1 cellular context compared by ENCODE assay signal in genomic region chr3:150603090-150603887, GRCh38.
TF ChIP-seq lines count a peak whose summit lies in the region.

Gene SELENOT (plus strand): TSS chr3:150603321. CDS start chr3:150603363, 42 bp downstream.

TF ChIP-seq in K562, 482 proteins besides CTCF, POLR2A, EP300 and RAD21 (continued from another document and continues in another):
- TF ChIP-seq, protein P1, sequence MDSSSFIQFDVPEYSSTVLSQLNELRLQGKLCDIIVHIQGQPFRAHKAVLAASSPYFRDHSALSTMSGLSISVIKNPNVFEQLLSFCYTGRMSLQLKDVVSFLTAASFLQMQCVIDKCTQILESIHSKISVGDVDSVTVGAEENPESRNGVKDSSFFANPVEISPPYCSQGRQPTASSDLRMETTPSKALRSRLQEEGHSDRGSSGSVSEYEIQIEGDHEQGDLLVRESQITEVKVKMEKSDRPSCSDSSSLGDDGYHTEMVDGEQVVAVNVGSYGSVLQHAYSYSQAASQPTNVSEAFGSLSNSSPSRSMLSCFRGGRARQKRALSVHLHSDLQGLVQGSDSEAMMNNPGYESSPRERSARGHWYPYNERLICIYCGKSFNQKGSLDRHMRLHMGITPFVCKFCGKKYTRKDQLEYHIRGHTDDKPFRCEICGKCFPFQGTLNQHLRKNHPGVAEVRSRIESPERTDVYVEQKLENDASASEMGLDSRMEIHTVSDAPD (CRISPR knock-in tag; IDR thresholded peaks at IDR 0.05): no peak
- TF ChIP-seq NR0B1 (IDR thresholded peaks at IDR 0.05; ENCODE audit: partially characterized antibody) (no peak), CEBPG (CRISPR knock-in tag; IDR thresholded peaks at IDR 0.05) (no peak), CEBPG (tag; conservative IDR thresholded peaks at IDR 0.05 in 1 of 2, IDR thresholded peaks at IDR 0.05 in 1 of 2) (no peak), SIN3B (IDR thresholded peaks at IDR 0.05; ENCODE audit: low read depth) (0 out of 2 replicates have a peak, but pooled peaks have one; percentile 50), HMG20A (CRISPR knock-in tag; conservative IDR thresholded peaks at IDR 0.05) (no peak), MYC (IDR thresholded peaks at IDR 0.05; ENCODE audit: low read depth, low read length) (peak; percentile 76), MYC (CRISPR knock-in tag; IDR thresholded peaks at IDR 0.05; ENCODE audit: borderline replicate concordance, low read depth) (no peak), IRF2 (CRISPR knock-in tag; IDR thresholded peaks at IDR 0.05) (no peak), ZNF277 (CRISPR knock-in tag; IDR thresholded peaks at IDR 0.05; ENCODE audit: borderline replicate concordance) (no peak), U2AF2 (optimal IDR thresholded peaks at IDR 0.05; ENCODE audit: low read depth, low read length) (no peak), MBD2 (IDR thresholded peaks at IDR 0.05; ENCODE audit: borderline replicate concordance, low read depth) (peak; percentile 59; the same call in 1 of the 2 replicates), FOXP1 (CRISPR knock-in tag; IDR thresholded peaks at IDR 0.05) (0 out of 2 replicates have a peak, but pooled peaks have one; percentile 41), MEF2A (IDR thresholded peaks at IDR 0.05; ENCODE audit: control insufficient read depth, low read depth, low read length) (no peak), CREB1 (IDR thresholded peaks at IDR 0.05) (peak; percentile 52; the same call in 1 of the 2 replicates), CREB1 (CRISPR knock-in tag; IDR thresholded peaks at IDR 0.05) (peak; percentile 41; the same call in 1 of the 2 replicates), SLC30A9 (CRISPR knock-in tag; IDR thresholded peaks at IDR 0.05) (no peak), PRPF4 (IDR thresholded peaks at IDR 0.05; ENCODE audit: insufficient read depth, low read depth, low read length, poor library complexity, severe bottlenecking) (no peak), SETDB1 (IDR thresholded peaks at IDR 0.05; ENCODE audit: low read length) (no peak), NRF1 (conservative IDR thresholded peaks at IDR 0.05 in 1 of 2, IDR thresholded peaks at IDR 0.05 in 1 of 2) (peak; percentile 99), ATF7 (IDR thresholded peaks at IDR 0.05) (peak; percentile 71; the same call in 1 of the 2 replicates), NBN (IDR thresholded peaks at IDR 0.05; ENCODE audit: low read depth) (peak; percentile 37; the same call in 1 of the 2 replicates), SP1 (CRISPR knock-in tag; IDR thresholded peaks at IDR 0.05) (peak; percentile 66; the same call in 1 of the 2 replicates), ZBTB1 (CRISPR knock-in tag; IDR thresholded peaks at IDR 0.05; ENCODE audit: borderline replicate concordance, low read depth) (no peak), MAFF (IDR thresholded peaks at IDR 0.05; ENCODE audit: low read length) (no peak), ZEB2 (IDR thresholded peaks at IDR 0.05) (no peak), SRSF3 (IDR thresholded peaks at IDR 0.05; ENCODE audit: insufficient read depth, low read length) (0 out of 2 replicates have a peak, but pooled peaks have one; percentile 84), ARID1B (IDR thresholded peaks at IDR 0.05) (no peak; the same call in 1 of the 2 replicates), ZNF316 (IDR thresholded peaks at IDR 0.05) (no peak; the same call in 1 of the 2 replicates), ZNF347 (CRISPR knock-in tag; IDR thresholded peaks at IDR 0.05; ENCODE audit: low read depth) (no peak), ZNF668 (CRISPR knock-in tag; IDR thresholded peaks at IDR 0.05) (no peak), HDAC3 (IDR thresholded peaks at IDR 0.05; ENCODE audit: borderline replicate concordance, partially characterized antibody) (no peak), ZNF507 (tag; conservative IDR thresholded peaks at IDR 0.05) (no peak), ZC3H4 (CRISPR knock-in tag; IDR thresholded peaks at IDR 0.05; ENCODE audit: borderline replicate concordance) (peak; percentile 81; the same call in 1 of the 2 replicates), NCOA6 (IDR thresholded peaks at IDR 0.05) (no peak), DIDO1 (tag; IDR thresholded peaks at IDR 0.05; ENCODE audit: low read depth) (peak; percentile 57; the same call in 1 of the 2 replicates), ADNP (tag; IDR thresholded peaks at IDR 0.05) (no peak), LCOR (CRISPR knock-in tag; IDR thresholded peaks at IDR 0.05) (peak; percentile 84; the same call in 1 of the 2 replicates), MCM2 (IDR thresholded peaks at IDR 0.05; ENCODE audit: low read depth) (no peak), ZNF696 (CRISPR knock-in tag; conservative IDR thresholded peaks at IDR 0.05) (no peak), SUPT5H (IDR thresholded peaks at IDR 0.05) (peak; percentile 97), ZFP36 (IDR thresholded peaks at IDR 0.05; ENCODE audit: low read depth, low read length, partially characterized antibody) (no peak), U2AF1 (optimal IDR thresholded peaks at IDR 0.05; ENCODE audit: low read depth, low read length) (peak; percentile 88), PCBP1 (IDR thresholded peaks at IDR 0.05; ENCODE audit: low read depth, low read length, poor library complexity, severe bottlenecking) (peak; percentile 92)
- TF ChIP-seq, protein P2, sequence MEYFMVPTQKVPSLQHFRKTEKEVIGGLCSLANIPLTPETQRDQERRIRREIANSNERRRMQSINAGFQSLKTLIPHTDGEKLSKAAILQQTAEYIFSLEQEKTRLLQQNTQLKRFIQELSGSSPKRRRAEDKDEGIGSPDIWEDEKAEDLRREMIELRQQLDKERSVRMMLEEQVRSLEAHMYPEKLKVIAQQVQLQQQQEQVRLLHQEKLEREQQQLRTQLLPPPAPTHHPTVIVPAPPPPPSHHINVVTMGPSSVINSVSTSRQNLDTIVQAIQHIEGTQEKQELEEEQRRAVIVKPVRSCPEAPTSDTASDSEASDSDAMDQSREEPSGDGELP (CRISPR knock-in tag; IDR thresholded peaks at IDR 0.05; ENCODE audit: borderline replicate concordance): peak; percentile 77; the same call in 1 of the 2 replicates
- TF ChIP-seq, protein P3, sequence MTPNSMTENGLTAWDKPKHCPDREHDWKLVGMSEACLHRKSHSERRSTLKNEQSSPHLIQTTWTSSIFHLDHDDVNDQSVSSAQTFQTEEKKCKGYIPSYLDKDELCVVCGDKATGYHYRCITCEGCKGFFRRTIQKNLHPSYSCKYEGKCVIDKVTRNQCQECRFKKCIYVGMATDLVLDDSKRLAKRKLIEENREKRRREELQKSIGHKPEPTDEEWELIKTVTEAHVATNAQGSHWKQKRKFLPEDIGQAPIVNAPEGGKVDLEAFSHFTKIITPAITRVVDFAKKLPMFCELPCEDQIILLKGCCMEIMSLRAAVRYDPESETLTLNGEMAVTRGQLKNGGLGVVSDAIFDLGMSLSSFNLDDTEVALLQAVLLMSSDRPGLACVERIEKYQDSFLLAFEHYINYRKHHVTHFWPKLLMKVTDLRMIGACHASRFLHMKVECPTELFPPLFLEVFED (CRISPR knock-in tag; conservative IDR thresholded peaks at IDR 0.05): no peak
- TF ChIP-seq, protein P4, sequence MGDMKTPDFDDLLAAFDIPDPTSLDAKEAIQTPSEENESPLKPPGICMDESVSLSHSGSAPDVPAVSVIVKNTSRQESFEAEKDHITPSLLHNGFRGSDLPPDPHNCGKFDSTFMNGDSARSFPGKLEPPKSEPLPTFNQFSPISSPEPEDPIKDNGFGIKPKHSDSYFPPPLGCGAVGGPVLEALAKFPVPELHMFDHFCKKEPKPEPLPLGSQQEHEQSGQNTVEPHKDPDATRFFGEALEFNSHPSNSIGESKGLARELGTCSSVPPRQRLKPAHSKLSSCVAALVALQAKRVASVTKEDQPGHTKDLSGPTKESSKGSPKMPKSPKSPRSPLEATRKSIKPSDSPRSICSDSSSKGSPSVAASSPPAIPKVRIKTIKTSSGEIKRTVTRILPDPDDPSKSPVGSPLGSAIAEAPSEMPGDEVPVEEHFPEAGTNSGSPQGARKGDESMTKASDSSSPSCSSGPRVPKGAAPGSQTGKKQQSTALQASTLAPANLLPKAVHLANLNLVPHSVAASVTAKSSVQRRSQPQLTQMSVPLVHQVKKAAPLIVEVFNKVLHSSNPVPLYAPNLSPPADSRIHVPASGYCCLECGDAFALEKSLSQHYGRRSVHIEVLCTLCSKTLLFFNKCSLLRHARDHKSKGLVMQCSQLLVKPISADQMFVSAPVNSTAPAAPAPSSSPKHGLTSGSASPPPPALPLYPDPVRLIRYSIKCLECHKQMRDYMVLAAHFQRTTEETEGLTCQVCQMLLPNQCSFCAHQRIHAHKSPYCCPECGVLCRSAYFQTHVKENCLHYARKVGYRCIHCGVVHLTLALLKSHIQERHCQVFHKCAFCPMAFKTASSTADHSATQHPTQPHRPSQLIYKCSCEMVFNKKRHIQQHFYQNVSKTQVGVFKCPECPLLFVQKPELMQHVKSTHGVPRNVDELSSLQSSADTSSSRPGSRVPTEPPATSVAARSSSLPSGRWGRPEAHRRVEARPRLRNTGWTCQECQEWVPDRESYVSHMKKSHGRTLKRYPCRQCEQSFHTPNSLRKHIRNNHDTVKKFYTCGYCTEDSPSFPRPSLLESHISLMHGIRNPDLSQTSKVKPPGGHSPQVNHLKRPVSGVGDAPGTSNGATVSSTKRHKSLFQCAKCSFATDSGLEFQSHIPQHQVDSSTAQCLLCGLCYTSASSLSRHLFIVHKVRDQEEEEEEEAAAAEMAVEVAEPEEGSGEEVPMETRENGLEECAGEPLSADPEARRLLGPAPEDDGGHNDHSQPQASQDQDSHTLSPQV (IDR thresholded peaks at IDR 0.05): peak; percentile 61
- TF ChIP-seq, protein P5, sequence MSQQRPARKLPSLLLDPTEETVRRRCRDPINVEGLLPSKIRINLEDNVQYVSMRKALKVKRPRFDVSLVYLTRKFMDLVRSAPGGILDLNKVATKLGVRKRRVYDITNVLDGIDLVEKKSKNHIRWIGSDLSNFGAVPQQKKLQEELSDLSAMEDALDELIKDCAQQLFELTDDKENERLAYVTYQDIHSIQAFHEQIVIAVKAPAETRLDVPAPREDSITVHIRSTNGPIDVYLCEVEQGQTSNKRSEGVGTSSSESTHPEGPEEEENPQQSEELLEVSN (IDR thresholded peaks at IDR 0.05; ENCODE audit: borderline replicate concordance in 1 of 2, extremely low read depth in 1 of 2, insufficient read depth in 1 of 2, insufficient read length in 1 of 2, low read depth in 1 of 2, low read length in 1 of 2, poor library complexity in 1 of 2, severe bottlenecking in 1 of 2): peak in 1 of 2 experiments; percentile 48
- TF ChIP-seq, protein P6, sequence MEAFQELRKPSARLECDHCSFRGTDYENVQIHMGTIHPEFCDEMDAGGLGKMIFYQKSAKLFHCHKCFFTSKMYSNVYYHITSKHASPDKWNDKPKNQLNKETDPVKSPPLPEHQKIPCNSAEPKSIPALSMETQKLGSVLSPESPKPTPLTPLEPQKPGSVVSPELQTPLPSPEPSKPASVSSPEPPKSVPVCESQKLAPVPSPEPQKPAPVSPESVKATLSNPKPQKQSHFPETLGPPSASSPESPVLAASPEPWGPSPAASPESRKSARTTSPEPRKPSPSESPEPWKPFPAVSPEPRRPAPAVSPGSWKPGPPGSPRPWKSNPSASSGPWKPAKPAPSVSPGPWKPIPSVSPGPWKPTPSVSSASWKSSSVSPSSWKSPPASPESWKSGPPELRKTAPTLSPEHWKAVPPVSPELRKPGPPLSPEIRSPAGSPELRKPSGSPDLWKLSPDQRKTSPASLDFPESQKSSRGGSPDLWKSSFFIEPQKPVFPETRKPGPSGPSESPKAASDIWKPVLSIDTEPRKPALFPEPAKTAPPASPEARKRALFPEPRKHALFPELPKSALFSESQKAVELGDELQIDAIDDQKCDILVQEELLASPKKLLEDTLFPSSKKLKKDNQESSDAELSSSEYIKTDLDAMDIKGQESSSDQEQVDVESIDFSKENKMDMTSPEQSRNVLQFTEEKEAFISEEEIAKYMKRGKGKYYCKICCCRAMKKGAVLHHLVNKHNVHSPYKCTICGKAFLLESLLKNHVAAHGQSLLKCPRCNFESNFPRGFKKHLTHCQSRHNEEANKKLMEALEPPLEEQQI (IDR thresholded peaks at IDR 0.05): no peak
- TF ChIP-seq, protein P7, sequence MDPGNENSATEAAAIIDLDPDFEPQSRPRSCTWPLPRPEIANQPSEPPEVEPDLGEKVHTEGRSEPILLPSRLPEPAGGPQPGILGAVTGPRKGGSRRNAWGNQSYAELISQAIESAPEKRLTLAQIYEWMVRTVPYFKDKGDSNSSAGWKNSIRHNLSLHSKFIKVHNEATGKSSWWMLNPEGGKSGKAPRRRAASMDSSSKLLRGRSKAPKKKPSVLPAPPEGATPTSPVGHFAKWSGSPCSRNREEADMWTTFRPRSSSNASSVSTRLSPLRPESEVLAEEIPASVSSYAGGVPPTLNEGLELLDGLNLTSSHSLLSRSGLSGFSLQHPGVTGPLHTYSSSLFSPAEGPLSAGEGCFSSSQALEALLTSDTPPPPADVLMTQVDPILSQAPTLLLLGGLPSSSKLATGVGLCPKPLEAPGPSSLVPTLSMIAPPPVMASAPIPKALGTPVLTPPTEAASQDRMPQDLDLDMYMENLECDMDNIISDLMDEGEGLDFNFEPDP (CRISPR knock-in tag; IDR thresholded peaks at IDR 0.05): no peak
- TF ChIP-seq, protein P8, sequence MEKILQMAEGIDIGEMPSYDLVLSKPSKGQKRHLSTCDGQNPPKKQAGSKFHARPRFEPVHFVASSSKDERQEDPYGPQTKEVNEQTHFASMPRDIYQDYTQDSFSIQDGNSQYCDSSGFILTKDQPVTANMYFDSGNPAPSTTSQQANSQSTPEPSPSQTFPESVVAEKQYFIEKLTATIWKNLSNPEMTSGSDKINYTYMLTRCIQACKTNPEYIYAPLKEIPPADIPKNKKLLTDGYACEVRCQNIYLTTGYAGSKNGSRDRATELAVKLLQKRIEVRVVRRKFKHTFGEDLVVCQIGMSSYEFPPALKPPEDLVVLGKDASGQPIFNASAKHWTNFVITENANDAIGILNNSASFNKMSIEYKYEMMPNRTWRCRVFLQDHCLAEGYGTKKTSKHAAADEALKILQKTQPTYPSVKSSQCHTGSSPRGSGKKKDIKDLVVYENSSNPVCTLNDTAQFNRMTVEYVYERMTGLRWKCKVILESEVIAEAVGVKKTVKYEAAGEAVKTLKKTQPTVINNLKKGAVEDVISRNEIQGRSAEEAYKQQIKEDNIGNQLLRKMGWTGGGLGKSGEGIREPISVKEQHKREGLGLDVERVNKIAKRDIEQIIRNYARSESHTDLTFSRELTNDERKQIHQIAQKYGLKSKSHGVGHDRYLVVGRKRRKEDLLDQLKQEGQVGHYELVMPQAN (IDR thresholded peaks at IDR 0.05; ENCODE audit: borderline replicate concordance): no peak
